32 cellular contexts compared by ENCODE assay signal in the genomic region with DNA sequence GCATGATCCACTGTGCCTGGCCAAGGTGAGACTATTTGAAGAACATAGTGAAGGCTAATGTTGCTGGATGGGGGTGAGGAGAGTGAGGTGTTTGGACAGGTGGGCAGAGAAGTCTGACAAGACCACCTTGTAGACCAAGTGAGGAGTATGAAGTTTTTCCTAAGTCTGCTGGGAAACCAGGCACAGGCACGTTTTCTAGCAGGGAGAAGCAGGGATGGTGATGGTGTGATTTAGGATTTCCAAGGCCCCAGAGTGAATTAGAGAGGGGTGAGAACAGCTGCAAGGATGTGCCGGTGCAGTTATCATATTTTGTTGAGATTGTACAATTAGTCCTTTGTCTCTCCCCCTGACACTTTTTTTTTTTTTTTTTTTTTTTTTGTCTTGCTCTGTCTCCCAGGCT. TPM values are rescaled to one million over a fixed set of nuclear protein-coding genes. Genes with fewer than 3 reads are reported as not detected.
"Had no signal": no experiment of that assay in that cellular context is flagged by ENCODE, and none has a peak within 500 bp of the region (broad histone marks: within the 10 kb centered on the region; RNA-seq: fewer than 3 reads in every experiment).

No MANE protein-coding gene starts in this region.

- H3K27ac Mint-ChIP-seq: immature natural killer cell; mesothelial cell of epicardium; nephron progenitor cell; progenitor cell of endocrine pancreas; stimulated activated naive B cell treated with anti-CD40 and anti-IgM and Interleukin-4, amounts not matched to agents 10 μg/mL and 1 μg/mL and 100 μg/mL, for 72 hours had no signal

- FAIRE-seq: islet of Langerhans, kidney had no signal

- DNase-seq: hypothalamus; immature natural killer cell; kidney; left colon; left lung; lower lobe of right lung; mammary epithelial cell; mesendoderm; naive B cell; natural killer cell; nephron progenitor cell; ovary; stimulated activated CD4-positive, alpha-beta T cell treated with anti-CD3 and anti-CD28 coated beads, Interleukin-12 subunit alpha, Interleukin-12 subunit beta, amount 100 ng/mL, for 4 hours; stimulated activated CD4-positive, alpha-beta T cell treated with anti-CD3 and anti-CD28 coated beads, Interleukin-15, amount 100 ng/mL, for 24 hours; stimulated activated CD4-positive, alpha-beta T cell treated with anti-CD3 and anti-CD28 coated beads, Interleukin-2, amount 100 ng/mL, for 24 hours; stimulated activated CD4-positive, alpha-beta T cell treated with anti-CD3 and anti-CD28 coated beads, Interleukin-4, amount 100 ng/mL, for 1 hour; stimulated activated naive B cell treated with anti-CD40 and anti-IgM and Interleukin-4, amounts not matched to agents 10 μg/mL and 1 μg/mL and 100 μg/mL, for 72 hours; stimulated activated naive CD8-positive, alpha-beta T cell treated with anti-CD3 and anti-CD28 coated beads, Interleukin-15, Interleukin-2, amounts not matched to agents 100 U/mL and 50 U/mL, for 24 hours; stomach; testis; thyroid gland; transverse colon; upper lobe of left lung had no signal

- H3K36me3 ChIP-seq: left lung, lower lobe of right lung, ovary, right atrium auricular region, stomach, thyroid gland, transverse colon, upper lobe of left lung, vagina had no signal

- H3K9me3 ChIP-seq: left lung, lower lobe of right lung, ovary, right atrium auricular region, stomach, testis, thyroid gland, transverse colon, upper lobe of left lung, vagina had no signal

- H3K36me3 Mint-ChIP-seq: immature natural killer cell; mesothelial cell of epicardium; naive B cell; natural killer cell; stimulated activated naive B cell treated with anti-CD40 and anti-IgM and Interleukin-4, amounts not matched to agents 10 μg/mL and 1 μg/mL and 100 μg/mL, for 72 hours had no signal

- H3K4me3 ChIP-seq: left lung, lower lobe of right lung, ovary, right atrium auricular region, skin epidermis, stomach, testis, thyroid gland, transverse colon, upper lobe of left lung, vagina had no signal

- ATAC-seq: left colon; left lung; lower lobe of right lung; natural killer cell; sciatic nerve; stimulated activated naive B cell treated with anti-CD40 and anti-IgM and Interleukin-4, amounts not matched to agents 10 μg/mL and 1 μg/mL and 100 μg/mL, for 72 hours; stimulated activated naive CD8-positive, alpha-beta T cell treated with anti-CD3 and anti-CD28 coated beads, Interleukin-15, Interleukin-2, amounts not matched to agents 100 U/mL and 50 U/mL, for 24 hours had no signal

- H3K4me3 Mint-ChIP-seq: immature natural killer cell; mesothelial cell of epicardium; natural killer cell; nephron progenitor cell; stimulated activated naive B cell treated with anti-CD40 and anti-IgM and Interleukin-4, amounts not matched to agents 10 μg/mL and 1 μg/mL and 100 μg/mL, for 72 hours had no signal

- H3K27ac ChIP-seq: left lung, lower lobe of right lung, ovary, right atrium auricular region, skin epidermis, stomach, thyroid gland, transverse colon, upper lobe of left lung, vagina had no signal

- H3K9me3 Mint-ChIP-seq: mesothelial cell of epicardium; naive B cell; natural killer cell; stimulated activated naive B cell treated with anti-CD40 and anti-IgM and Interleukin-4, amounts not matched to agents 10 μg/mL and 1 μg/mL and 100 μg/mL, for 72 hours had no signal

- H3K27me3 ChIP-seq: left lung, ovary, right atrium auricular region, stomach, testis, thyroid gland, upper lobe of left lung, vagina had no signal

RNA-seq across cellular contexts. Expression of gene PTGER1, which starts 47.7 kb away (rescaled TPM):
- total RNA-seq: mononuclear cell, omental fat pad, right atrium auricular region, vagina had no signal
- polyA plus RNA-seq: mammary epithelial cell, ovary had no signal
